8 cellular contexts compared by ENCODE assay signal in genomic region chr10:62637249-62638061, GRCh38.
DNase-seq lines count a peak whose midpoint lies in the region; ATAC-seq, FAIRE-seq and TF ChIP-seq lines count a peak whose summit lies in the region.

No MANE protein-coding gene starts in this region.

- H3K36me3 ChIP-seq in uterus: no peaks in the 10 kb centered on the region
- no peaks in the 10 kb centered on the region for H3K36me3 ChIP-seq in Caco-2 (ENCODE audit: control insufficient read depth, insufficient read depth, low read length)

- intact Hi-C loops in uterus (cut with DNase I; ENCODE audit: low total_unique reads): no loop called here
- intact Hi-C loops in Caco-2 (cut with micrococcal nuclease; ENCODE audit: unreplicated experiment): no loop called here

- H3K9me3 ChIP-seq in uterus (no peaks in the 10 kb centered on the region), Caco-2 (no peaks in the 10 kb centered on the region)

- DNase-seq in T1000 (lab: John Stamatoyannopoulos, UW) (peak; percentile 44), uterus (peak in 1 of 2 donors; percentile 20), frontal cortex (ENCODE audit: low spot score in 2 of 2) (no peak), Caco-2 (no peak)
- peak; percentile 34 to 65 for DNase-seq in central memory CD8-positive, alpha-beta T cell (ENCODE audit: low spot score in 2 of 2)
- DNase-seq in natural killer cell treated with Interleukin-12 subunit alpha and Interleukin-12 subunit beta and Interleukin-15 and Interleukin-18, amount 100 ng/mL, for 72 hours (ENCODE audit: low spot score): peak; percentile 78

- CTCF ChIA-PET in Caco-2 (lab: Charles Lee): no interaction called here

- H3K4me3 Mint-ChIP-seq in central memory CD8-positive, alpha-beta T cell: no peak overlapping the region
- no peak overlapping the region for H3K4me3 Mint-ChIP-seq in natural killer cell treated with Interleukin-12 subunit alpha and Interleukin-12 subunit beta and Interleukin-15 and Interleukin-18, amount 100 ng/mL, for 72 hours
- no peak overlapping the region for H3K4me3 Mint-ChIP-seq in Caco-2 (ENCODE audit: unreplicated experiment)

- FAIRE-seq in frontal cortex (lab: Jason Lieb, UNC): no peak

- TF ChIP-seq POLR2A in uterus (IDR thresholded peaks at IDR 0.05): no peak

- H3K4me3 ChIP-seq in uterus (no peak overlapping the region), Caco-2 (ENCODE audit: low read depth, low read length) (no peak overlapping the region)

- H3K27ac ChIP-seq in uterus: peak overlapping the region; percentile 59 to 64

- H3K4me1 ChIP-seq in uterus (no peaks in the 10 kb centered on the region), Caco-2 (no peaks in the 10 kb centered on the region)

- no peaks in the 10 kb centered on the region for H3K9me3 Mint-ChIP-seq in central memory CD8-positive, alpha-beta T cell
- H3K9me3 Mint-ChIP-seq in natural killer cell treated with Interleukin-12 subunit alpha and Interleukin-12 subunit beta and Interleukin-15 and Interleukin-18, amount 100 ng/mL, for 72 hours: no peaks in the 10 kb centered on the region
- no peaks in the 10 kb centered on the region for H3K9me3 Mint-ChIP-seq in Caco-2 (ENCODE audit: unreplicated experiment)

- peak; percentile 54 for ATAC-seq in GM19023 (IDR thresholded peaks at IDR 0.05; ENCODE audit: unreplicated experiment)
- ATAC-seq in HG03135 (IDR thresholded peaks at IDR 0.05; ENCODE audit: unreplicated experiment): peak; percentile 61
- ATAC-seq in central memory CD8-positive, alpha-beta T cell (replicated peaks; ENCODE audit: extremely low read depth, poor library complexity, severe bottlenecking): peak; percentile 87
- ATAC-seq in natural killer cell treated with Interleukin-12 subunit alpha and Interleukin-12 subunit beta and Interleukin-15 and Interleukin-18, amount 100 ng/mL, for 72 hours: peak; percentile 92 to 94

- peaks cover 1% of the 10 kb centered on the region for H3K36me3 Mint-ChIP-seq in central memory CD8-positive, alpha-beta T cell (ENCODE audit: insufficient read depth)
- no peaks in the 10 kb centered on the region for H3K36me3 Mint-ChIP-seq in natural killer cell treated with Interleukin-12 subunit alpha and Interleukin-12 subunit beta and Interleukin-15 and Interleukin-18, amount 100 ng/mL, for 72 hours
- no peaks in the 10 kb centered on the region for H3K36me3 Mint-ChIP-seq in Caco-2 (ENCODE audit: insufficient read depth, unreplicated experiment)

- H3K4me1 Mint-ChIP-seq in central memory CD8-positive, alpha-beta T cell: peaks cover 4% of the 10 kb centered on the region
- H3K4me1 Mint-ChIP-seq in natural killer cell treated with Interleukin-12 subunit alpha and Interleukin-12 subunit beta and Interleukin-15 and Interleukin-18, amount 100 ng/mL, for 72 hours (ENCODE audit: low read depth in 2 of 2): peaks cover 11 to 30% of the 10 kb centered on the region in 2 donors
- no peaks in the 10 kb centered on the region for H3K4me1 Mint-ChIP-seq in Caco-2 (ENCODE audit: low read depth, unreplicated experiment)

- TF ChIP-seq CTCF in uterus (IDR thresholded peaks at IDR 0.05) (no peak), Caco-2 (IDR thresholded peaks at IDR 0.05; ENCODE audit: insufficient read depth in 1 of 2, low read depth in 1 of 2, low read length in 1 of 2, severe bottlenecking in 1 of 2, unreplicated experiment in 1 of 2) (no peak)

- no peak overlapping the region for H3K27ac Mint-ChIP-seq in central memory CD8-positive, alpha-beta T cell (ENCODE audit: low read depth)
- no peak overlapping the region for H3K27ac Mint-ChIP-seq in natural killer cell treated with Interleukin-12 subunit alpha and Interleukin-12 subunit beta and Interleukin-15 and Interleukin-18, amount 100 ng/mL, for 72 hours
- H3K27ac Mint-ChIP-seq in Caco-2 (ENCODE audit: unreplicated experiment): no peak overlapping the region

- POLR2A ChIA-PET in Caco-2 (lab: Charles Lee): no interaction called here

- no TSS peak for BruUV-seq in Caco-2 (replicated peaks; lab: Mats Ljungman, UMichigan)

- no peaks in the 10 kb centered on the region for H3K27me3 Mint-ChIP-seq in central memory CD8-positive, alpha-beta T cell
- no peaks in the 10 kb centered on the region for H3K27me3 Mint-ChIP-seq in natural killer cell treated with Interleukin-12 subunit alpha and Interleukin-12 subunit beta and Interleukin-15 and Interleukin-18, amount 100 ng/mL, for 72 hours
- no peaks in the 10 kb centered on the region for H3K27me3 Mint-ChIP-seq in Caco-2 (ENCODE audit: insufficient read depth, unreplicated experiment)

- H3K27me3 ChIP-seq in uterus (no peaks in the 10 kb centered on the region), Caco-2 (replicated peaks; ENCODE audit: control insufficient read depth, insufficient read depth, low read length) (no peaks in the 10 kb centered on the region; the same call in 1 of the 2 replicates)

Comparison
In these comparisons a context has a peak if more than half of its experiments do, and no peak if none do; other contexts are left out.
1. DNase-seq: peak in T1000 (single experiment), central memory CD8-positive, alpha-beta T cell (2 of 2) and natural killer cell treated with Interleukin-12 subunit alpha and Interleukin-12 subunit beta and Interleukin-15 and Interleukin-18, amount 100 ng/mL, for 72 hours (single experiment); none in frontal cortex (0 of 2) and Caco-2 (0 of 2).
2. Peak in every context shown above with its lines, with median percentiles within 50 percentile points of each other: ATAC-seq.